In the genomic region with DNA sequence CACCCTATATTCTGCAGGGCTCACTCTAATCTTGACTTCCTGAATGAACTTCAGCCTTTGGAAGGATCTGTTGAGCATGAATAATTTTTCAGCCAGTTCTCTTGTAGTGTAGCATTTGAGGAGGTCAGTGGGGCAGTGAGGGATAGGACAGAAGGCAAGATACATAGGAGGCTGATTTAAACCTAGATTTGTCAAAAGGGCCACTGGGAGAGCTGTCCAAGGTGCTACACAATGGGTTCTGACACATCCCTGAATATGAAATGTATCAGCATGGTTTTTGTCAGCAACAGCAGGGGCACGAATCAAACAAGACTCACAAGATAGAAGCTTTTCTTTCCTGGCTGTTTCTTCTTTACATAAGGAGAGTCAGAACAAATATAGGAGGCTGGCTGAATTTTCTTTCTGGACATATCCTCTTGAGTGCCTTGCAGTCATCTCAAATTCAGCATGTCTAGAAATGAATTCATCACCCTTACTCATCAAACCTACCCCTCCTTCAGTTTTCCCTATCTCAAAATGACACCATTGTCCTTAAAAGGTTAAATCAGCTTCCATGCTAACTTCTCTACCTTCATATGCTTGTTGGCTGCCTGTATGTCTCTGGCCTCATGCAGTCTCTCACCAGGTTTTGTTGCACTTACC, we compare ENCODE assay signal across 8 cellular contexts.
A peak's percentile ranks its signal among the peaks of the same experiment; 100 is the strongest.
DNase-seq lines count a peak whose midpoint lies in the region; ATAC-seq and TF ChIP-seq lines count a peak whose summit lies in the region.
"Had no signal": no experiment of that assay in that cellular context is flagged by ENCODE, and none has a peak within 500 bp of the region (broad histone marks: within the 10 kb centered on the region; RNA-seq: fewer than 3 reads in every experiment).

No MANE protein-coding gene starts in this region.

- H3K9me2 ChIP-seq in GM23338 (ENCODE audit: insufficient read depth) = no peaks in the 10 kb centered on the region; the same call in 1 of the 2 replicates

- no peak overlapping the region for H3K27ac Mint-ChIP-seq in GM23338

- H3K27me3 Mint-ChIP-seq in GM23338 (ENCODE audit: insufficient read depth, low read depth, poor library complexity) = no peaks in the 10 kb centered on the region

- H3K9ac ChIP-seq in liver (ENCODE audit: low read depth in 1 of 2, low read length in 2 of 2) = no peak overlapping the region

- H3K4me2 ChIP-seq in GM23338 = peak overlapping the region; percentile 23; the same call in 1 of the 2 replicates
- H3K4me2 ChIP-seq: smooth muscle cell had no signal

- DNase-seq in GM23338 (ENCODE audit: low spot score) (peak; percentile 82), MG63 (peak; percentile 36), brain microvascular endothelial cell (peak; percentile 65), midbrain (lab: John Stamatoyannopoulos, UW) (no peak), stomach (no peak), NCI-H2227 treated with DMSO at 0.1 percent for 48 hours (lab: John Stamatoyannopoulos, UW) (no peak)

- H4K20me1 ChIP-seq in GM23338 (replicated peaks; ENCODE audit: insufficient read depth) = no peaks in the 10 kb centered on the region

- H2AFZ ChIP-seq in GM23338 = no peak overlapping the region

- peak; percentile 80 for ATAC-seq in GM23338

- TF ChIP-seq EP300 in stomach (IDR thresholded peaks at IDR 0.05) = no peak

- H3K9me3 ChIP-seq in MG63 (peaks cover 18% of the 10 kb centered on the region; the same call in 1 of the 2 replicates), liver (ENCODE audit: control insufficient read depth in 4 of 4, low read length in 3 of 4) (peaks cover 0 to 6% (median 3%) of the 10 kb centered on the region in 4 donors), stomach (peaks cover 0 to 13% (median 3%) of the 10 kb centered on the region in 4 donors)

- H3K4me1 ChIP-seq in GM23338 (ENCODE audit: insufficient read depth) (peaks cover 42% of the 10 kb centered on the region), liver (ENCODE audit: control insufficient read depth in 4 of 4, insufficient read depth in 4 of 4, low read length in 3 of 4) (no peaks in the 10 kb centered on the region), stomach (no peaks in the 10 kb centered on the region)

- peaks cover 1% of the 10 kb centered on the region; the same call in 1 of the 3 replicates for H3K4me1 Mint-ChIP-seq in GM23338

- TF ChIP-seq POLR2A in stomach (IDR thresholded peaks at IDR 0.05) = no peak

- no peak for TF ChIP-seq RAD21 in liver (IDR thresholded peaks at IDR 0.05)

- intact Hi-C loops in stomach (cut with DNase I; ENCODE audit: low total_unique reads) = no loop called here

- H3K36me3 ChIP-seq in GM23338 (ENCODE audit: insufficient read depth) (no peaks in the 10 kb centered on the region), MG63 (no peaks in the 10 kb centered on the region), brain microvascular endothelial cell (replicated peaks) (no peaks in the 10 kb centered on the region), liver (ENCODE audit: control insufficient read depth in 4 of 4, insufficient read depth in 3 of 4, low read depth in 1 of 4, low read length in 3 of 4) (no peaks in the 10 kb centered on the region), stomach (no peaks in the 10 kb centered on the region)

- TF ChIP-seq CTCF in GM23338 (conservative IDR thresholded peaks at IDR 0.05; ENCODE audit: low read depth in 2 of 2) = no peak
- TF ChIP-seq CTCF in brain microvascular endothelial cell (IDR thresholded peaks at IDR 0.05; ENCODE audit: low read depth, low read length, missing control alignments) = no peak
- TF ChIP-seq CTCF in liver (IDR thresholded peaks at IDR 0.05; ENCODE audit: low read depth, low read length, missing input control) = no peak
- no peak for TF ChIP-seq CTCF in stomach (IDR thresholded peaks at IDR 0.05)

- H3K27ac ChIP-seq in GM23338 (ENCODE audit: low read depth) (no peak overlapping the region), brain microvascular endothelial cell (no peak overlapping the region), liver (ENCODE audit: low read depth in 1 of 2, low read length in 2 of 2) (no peak overlapping the region), stomach (no peak overlapping the region)

- peaks cover 13% of the 10 kb centered on the region for H3F3A ChIP-seq in GM23338 (replicated peaks; ENCODE audit: low read depth)

- WGBS in liver = 35% methylated on average over 1 of the region's 1 CpG
- WGBS in stomach, 5 donors = 25 to 50% (median 33%) methylated on average over 1 of the region's 1 CpG

- no peaks in the 10 kb centered on the region for H3K79me2 ChIP-seq in GM23338 (replicated peaks; ENCODE audit: insufficient read depth)

- H3K4me3 Mint-ChIP-seq in GM23338 = no peak overlapping the region

- H3K27me3 ChIP-seq in GM23338 (ENCODE audit: insufficient read depth) = no peaks in the 10 kb centered on the region
- peaks cover 24% of the 10 kb centered on the region for H3K27me3 ChIP-seq in MG63
- H3K27me3 ChIP-seq in brain microvascular endothelial cell (replicated peaks) = peaks cover 6% of the 10 kb centered on the region
- peaks cover 3 to 10% (median 6%) of the 10 kb centered on the region in 4 donors for H3K27me3 ChIP-seq in liver (ENCODE audit: control insufficient read depth in 4 of 4, insufficient read depth in 4 of 4, low read length in 3 of 4)
- H3K27me3 ChIP-seq in stomach = peaks cover 0 to 82% (median 21%) of the 10 kb centered on the region in 3 donors

- H3K4me3 ChIP-seq in GM23338 (no peak overlapping the region), MG63 (no peak overlapping the region), brain microvascular endothelial cell (ENCODE audit: low read depth, low read length) (no peak overlapping the region), liver (ENCODE audit: low read depth in 1 of 3, low read length in 3 of 3) (no peak overlapping the region), stomach (no peak overlapping the region)
- H3K4me3 ChIP-seq: smooth muscle cell had no signal

- no peaks in the 10 kb centered on the region for H3K9me3 Mint-ChIP-seq in GM23338

- in situ Hi-C loops in brain microvascular endothelial cell (cut with HindIII; ENCODE audit: low pct_ligation_motif_present, low sequenced_read_pairs) = no loop called here

- no peaks in the 10 kb centered on the region for H3K36me3 Mint-ChIP-seq in GM23338 (ENCODE audit: low read depth)

TF ChIP-seq in GM23338, 12 proteins besides CTCF, POLR2A, EP300 and RAD21 (continues in another document):
- TF ChIP-seq CREB1 (CRISPR knock-in tag; IDR thresholded peaks at IDR 0.05; ENCODE audit: low read depth) (peak; percentile 38; the same call in 1 of the 2 replicates), JUNB (IDR thresholded peaks at IDR 0.05; ENCODE audit: unreplicated experiment) (no peak), NANOG (IDR thresholded peaks at IDR 0.05; ENCODE audit: borderline replicate concordance) (0 out of 2 replicates have a peak, but pooled peaks have one; percentile 14)
- TF ChIP-seq, protein P1, sequence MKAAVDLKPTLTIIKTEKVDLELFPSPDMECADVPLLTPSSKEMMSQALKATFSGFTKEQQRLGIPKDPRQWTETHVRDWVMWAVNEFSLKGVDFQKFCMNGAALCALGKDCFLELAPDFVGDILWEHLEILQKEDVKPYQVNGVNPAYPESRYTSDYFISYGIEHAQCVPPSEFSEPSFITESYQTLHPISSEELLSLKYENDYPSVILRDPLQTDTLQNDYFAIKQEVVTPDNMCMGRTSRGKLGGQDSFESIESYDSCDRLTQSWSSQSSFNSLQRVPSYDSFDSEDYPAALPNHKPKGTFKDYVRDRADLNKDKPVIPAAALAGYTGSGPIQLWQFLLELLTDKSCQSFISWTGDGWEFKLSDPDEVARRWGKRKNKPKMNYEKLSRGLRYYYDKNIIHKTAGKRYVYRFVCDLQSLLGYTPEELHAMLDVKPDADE (IDR thresholded peaks at IDR 0.05) = no peak

TF ChIP-seq in liver, 16 proteins besides CTCF, POLR2A, EP300 and RAD21:
- TF ChIP-seq, protein P2, sequence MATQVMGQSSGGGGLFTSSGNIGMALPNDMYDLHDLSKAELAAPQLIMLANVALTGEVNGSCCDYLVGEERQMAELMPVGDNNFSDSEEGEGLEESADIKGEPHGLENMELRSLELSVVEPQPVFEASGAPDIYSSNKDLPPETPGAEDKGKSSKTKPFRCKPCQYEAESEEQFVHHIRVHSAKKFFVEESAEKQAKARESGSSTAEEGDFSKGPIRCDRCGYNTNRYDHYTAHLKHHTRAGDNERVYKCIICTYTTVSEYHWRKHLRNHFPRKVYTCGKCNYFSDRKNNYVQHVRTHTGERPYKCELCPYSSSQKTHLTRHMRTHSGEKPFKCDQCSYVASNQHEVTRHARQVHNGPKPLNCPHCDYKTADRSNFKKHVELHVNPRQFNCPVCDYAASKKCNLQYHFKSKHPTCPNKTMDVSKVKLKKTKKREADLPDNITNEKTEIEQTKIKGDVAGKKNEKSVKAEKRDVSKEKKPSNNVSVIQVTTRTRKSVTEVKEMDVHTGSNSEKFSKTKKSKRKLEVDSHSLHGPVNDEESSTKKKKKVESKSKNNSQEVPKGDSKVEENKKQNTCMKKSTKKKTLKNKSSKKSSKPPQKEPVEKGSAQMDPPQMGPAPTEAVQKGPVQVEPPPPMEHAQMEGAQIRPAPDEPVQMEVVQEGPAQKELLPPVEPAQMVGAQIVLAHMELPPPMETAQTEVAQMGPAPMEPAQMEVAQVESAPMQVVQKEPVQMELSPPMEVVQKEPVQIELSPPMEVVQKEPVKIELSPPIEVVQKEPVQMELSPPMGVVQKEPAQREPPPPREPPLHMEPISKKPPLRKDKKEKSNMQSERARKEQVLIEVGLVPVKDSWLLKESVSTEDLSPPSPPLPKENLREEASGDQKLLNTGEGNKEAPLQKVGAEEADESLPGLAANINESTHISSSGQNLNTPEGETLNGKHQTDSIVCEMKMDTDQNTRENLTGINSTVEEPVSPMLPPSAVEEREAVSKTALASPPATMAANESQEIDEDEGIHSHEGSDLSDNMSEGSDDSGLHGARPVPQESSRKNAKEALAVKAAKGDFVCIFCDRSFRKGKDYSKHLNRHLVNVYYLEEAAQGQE (IDR thresholded peaks at IDR 0.05) = peak; percentile 95
- TF ChIP-seq HNF4A (conservative IDR thresholded peaks at IDR 0.05) = no peak

Comparison
In these comparisons a context has a peak if more than half of its experiments do, and no peak if none do; other contexts are left out.
1. DNase-seq: peak in GM23338 (single experiment), MG63 (single experiment) and brain microvascular endothelial cell (single experiment); none in midbrain (single experiment), stomach (single experiment) and NCI-H2227 treated with DMSO at 0.1 percent for 48 hours (single experiment).